21 cellular contexts compared by ENCODE assay signal in genomic region chr13:53719281-53719680, GRCh38.
DNase-seq lines count a peak whose midpoint lies in the region.
"Had no signal": no experiment of that assay in that cellular context is flagged by ENCODE, and none has a peak within 500 bp of the region (broad histone marks: within the 10 kb centered on the region; RNA-seq: fewer than 3 reads in every experiment).

No MANE protein-coding gene starts in this region.

- DNase-seq in DMS53 (lab: John Stamatoyannopoulos, UW) = peak; percentile 18
- DNase-seq in DMS53 treated with DMSO at 0.1 percent for 48 hours (lab: John Stamatoyannopoulos, UW; ENCODE audit: unreplicated experiment) = no peak
- DNase-seq: 8988T; ACHN; AML-193; BE2C; C1 segment of cervical spinal cord; Caco-2; Calu3; CD4-positive, alpha-beta memory T cell; CD4-positive, alpha-beta T cell; CD4-positive, CD25-positive, alpha-beta regulatory T cell; CD8-positive, alpha-beta memory T cell; CD8-positive, alpha-beta T cell; COR-L47; DMS 273 treated with DMSO at 0.1 percent for 48 hours; DMS153; DMS79; DMS79 treated with DMSO at 0.1 percent for 48 hours; DND-41; EL had no signal
